ENCODE assay signal across 27 cellular contexts in the genomic region with DNA sequence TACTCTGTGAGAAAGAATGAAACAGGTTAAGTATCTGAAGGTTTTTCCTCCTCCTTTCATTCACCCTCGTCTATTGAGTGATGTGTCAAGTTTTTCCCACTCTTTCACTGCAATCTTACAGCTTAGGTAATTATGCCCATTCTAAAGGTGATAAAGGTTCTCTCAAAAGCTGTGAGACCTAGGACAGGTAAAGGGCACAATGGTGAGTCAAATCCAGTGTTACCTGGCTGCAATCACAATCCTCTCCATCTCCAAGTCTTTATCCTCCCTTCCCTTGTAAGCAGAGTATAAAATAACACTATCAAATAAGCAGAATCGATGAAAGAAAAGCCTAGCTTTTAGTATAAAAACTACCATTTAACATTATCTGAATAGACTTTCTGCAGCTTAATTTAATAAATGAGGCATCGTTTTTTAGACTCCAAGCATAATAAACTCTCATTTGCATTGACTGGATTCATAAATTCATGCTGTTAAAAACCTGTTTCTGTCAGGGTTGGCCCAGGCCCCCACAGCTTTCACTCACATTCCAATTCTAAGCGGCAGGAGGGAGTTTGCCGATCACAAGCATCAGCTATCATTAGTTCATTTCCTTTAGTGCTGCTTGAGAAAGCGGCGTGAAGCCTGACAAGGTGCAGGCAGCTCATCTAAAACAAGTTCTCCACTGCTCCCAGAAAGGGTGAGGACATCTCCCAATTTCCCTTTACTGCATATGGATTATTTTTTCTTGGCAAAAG.
"Had no signal": no experiment of that assay in that cellular context is flagged by ENCODE, and none has a peak within 500 bp of the region (broad histone marks: within the 10 kb centered on the region; RNA-seq: fewer than 3 reads in every experiment).

No MANE protein-coding gene starts in this region.

- H3K27ac Mint-ChIP-seq: activated B cell treated with CpG ODN at 0.5 μM for 24 hours; activated CD4-positive, alpha-beta T cell treated with anti-CD3 and anti-CD28 coated beads for 36 hours; activated naive CD8-positive, alpha-beta T cell; activated T-helper 2 cell treated with anti-CD3 and anti-CD28 coated beads, Interferon-gamma antibody, Interleukin-2, Interleukin-4, amounts not matched to agents 10 μg/mL and 5 μg/mL and 100 μg/mL, durations not matched to agents 14 hours and 24 hours and 36 hours; naive B cell; progenitor cell of endocrine pancreas; stimulated activated naive CD8-positive, alpha-beta T cell treated with anti-CD3 and anti-CD28 coated beads, Interleukin-15, Interleukin-2, amounts not matched to agents 100 ng/mL and 50 ng/mL, for 24 hours; T-helper 1 cell treated with Interleukin-12 subunit alpha and Interleukin-12 subunit beta and Interleukin-4 antibody, amounts not matched to agents 30 μg/mL and 1 μg/mL, for 36 hours had no signal

- H3K4me1 ChIP-seq: adrenal gland, foreskin keratinocyte, lower lobe of right lung, right atrium auricular region, tibial artery had no signal

- ATAC-seq: activated CD4-positive, alpha-beta T cell treated with anti-CD3 and anti-CD28 coated beads for 36 hours; activated T-cell treated with anti-CD3 and anti-CD28 coated beads, Interleukin-2, amount 50 U/mL, for 4 hours; foreskin keratinocyte; left lobe of liver; lower lobe of right lung had no signal

- H3K36me3 ChIP-seq: adrenal gland, cardiac muscle cell, lower lobe of right lung, right atrium auricular region, tibial artery had no signal

- H3K4me3 ChIP-seq: adrenal gland, cardiac muscle cell, lower lobe of right lung, right atrium auricular region, tibial artery had no signal

- H3K4me1 Mint-ChIP-seq: activated B cell treated with CpG ODN at 0.5 μM for 24 hours; activated CD4-positive, alpha-beta T cell treated with anti-CD3 and anti-CD28 coated beads for 36 hours; naive B cell; neural crest cell had no signal

- H3K36me3 Mint-ChIP-seq: activated naive CD8-positive, alpha-beta T cell; naive B cell had no signal

- H3K9me3 ChIP-seq: adrenal gland, lower lobe of right lung, right atrium auricular region, tibial artery had no signal

- H3K27ac ChIP-seq: adrenal gland, cardiac muscle cell, foreskin keratinocyte, lower lobe of right lung, right atrium auricular region, tibial artery had no signal

- DNase-seq: activated B cell treated with CpG ODN at 0.5 μM for 24 hours; activated CD4-positive, alpha-beta T cell treated with anti-CD3 and anti-CD28 coated beads for 36 hours; activated CD4-positive, alpha-beta T cell treated with anti-CD3 and anti-CD28 coated beads, Interleukin-2, amount 50 U/mL, for 48 hours; activated CD8-positive, alpha-beta memory T cell treated with anti-CD3 and anti-CD28 coated beads, Interleukin-2, amount 50 U/mL, for 48 hours; activated naive CD4-positive, alpha-beta T cell; activated T-cell treated with anti-CD3 and anti-CD28 coated beads, Interleukin-2, amount 50 U/mL, for 4 hours; adrenal gland; cortex of kidney; foreskin keratinocyte; glutamatergic neuron; hippocampal formation; kidney; lower lobe of right lung; naive B cell; stimulated activated CD4-positive, alpha-beta T cell treated with anti-CD3 and anti-CD28 coated beads, Interleukin-4, amount 100 ng/mL, for 4 hours; substantia nigra; T1000; tibial artery had no signal

- H3K27me3 Mint-ChIP-seq: activated B cell treated with CpG ODN at 0.5 μM for 24 hours; activated CD4-positive, alpha-beta T cell treated with anti-CD3 and anti-CD28 coated beads for 36 hours; activated naive CD8-positive, alpha-beta T cell; naive B cell; progenitor cell of endocrine pancreas; stimulated activated naive CD8-positive, alpha-beta T cell treated with anti-CD3 and anti-CD28 coated beads, Interleukin-15, Interleukin-2, amounts not matched to agents 100 ng/mL and 50 ng/mL, for 24 hours had no signal

- H3K27me3 ChIP-seq: adrenal gland, cardiac muscle cell, foreskin keratinocyte, right atrium auricular region had no signal

- H3K4me3 Mint-ChIP-seq: activated B cell treated with CpG ODN at 0.5 μM for 24 hours; activated CD4-positive, alpha-beta T cell treated with anti-CD3 and anti-CD28 coated beads for 36 hours; activated naive CD8-positive, alpha-beta T cell; activated T-cell treated with anti-CD3 and anti-CD28 coated beads, Interleukin-2, amount 50 U/mL, for 4 hours; naive B cell; neural crest cell; stimulated activated naive CD8-positive, alpha-beta T cell treated with anti-CD3 and anti-CD28 coated beads, Interleukin-15, Interleukin-2, amounts not matched to agents 100 ng/mL and 50 ng/mL, for 24 hours; T-helper 1 cell treated with Interleukin-12 subunit alpha and Interleukin-12 subunit beta and Interleukin-4 antibody, amounts not matched to agents 30 μg/mL and 1 μg/mL, for 36 hours had no signal
